1 cellular context compared by ENCODE assay signal in genomic region chr2:43024515-43024962, GRCh38.
TF ChIP-seq lines count a peak whose summit lies in the region.

No MANE protein-coding gene starts in this region.

TF ChIP-seq in HepG2, 621 proteins besides CTCF, POLR2A, EP300 and RAD21 (continued from another document and continues in another):
- TF ChIP-seq TCF7 (IDR thresholded peaks at IDR 0.05; ENCODE audit: low read depth) (no peak), ZNF770 (CRISPR knock-in tag; IDR thresholded peaks at IDR 0.05) (no peak), IRF2 (CRISPR knock-in tag; IDR thresholded peaks at IDR 0.05) (no peak), ATF1 (CRISPR knock-in tag; IDR thresholded peaks at IDR 0.05) (no peak), ZNF550 (CRISPR knock-in tag; IDR thresholded peaks at IDR 0.05; ENCODE audit: borderline replicate concordance) (no peak), ZNF142 (CRISPR knock-in tag; IDR thresholded peaks at IDR 0.05) (no peak), ZUFSP (CRISPR knock-in tag; IDR thresholded peaks at IDR 0.05; ENCODE audit: borderline replicate concordance) (no peak), ZNF580 (CRISPR knock-in tag; IDR thresholded peaks at IDR 0.05; ENCODE audit: borderline replicate concordance, low read depth) (peak; percentile 51; the same call in 1 of the 2 replicates), ZBTB1 (CRISPR knock-in tag; IDR thresholded peaks at IDR 0.05; ENCODE audit: borderline replicate concordance) (no peak; the same call in 1 of the 2 replicates), ZNF557 (CRISPR knock-in tag; IDR thresholded peaks at IDR 0.05) (no peak), MATR3 (CRISPR knock-in tag; IDR thresholded peaks at IDR 0.05) (no peak), NFIB (CRISPR knock-in tag; IDR thresholded peaks at IDR 0.05; ENCODE audit: borderline replicate concordance) (no peak), USF2 (IDR thresholded peaks at IDR 0.05; ENCODE audit: low read depth, low read length) (no peak), USF2 (CRISPR knock-in tag; IDR thresholded peaks at IDR 0.05; ENCODE audit: borderline replicate concordance) (no peak), ZNF275 (CRISPR knock-in tag; IDR thresholded peaks at IDR 0.05; ENCODE audit: borderline replicate concordance) (no peak), ZFP37 (CRISPR knock-in tag; IDR thresholded peaks at IDR 0.05; ENCODE audit: borderline replicate concordance) (no peak), RFX3 (CRISPR knock-in tag; IDR thresholded peaks at IDR 0.05) (no peak), HNRNPLL (IDR thresholded peaks at IDR 0.05; ENCODE audit: low read depth, low read length, poor library complexity, severe bottlenecking) (no peak), ZNF761 (CRISPR knock-in tag; conservative IDR thresholded peaks at IDR 0.05) (0 out of 2 replicates have a peak, but pooled peaks have one; percentile 48)
- TF ChIP-seq, protein P1, sequence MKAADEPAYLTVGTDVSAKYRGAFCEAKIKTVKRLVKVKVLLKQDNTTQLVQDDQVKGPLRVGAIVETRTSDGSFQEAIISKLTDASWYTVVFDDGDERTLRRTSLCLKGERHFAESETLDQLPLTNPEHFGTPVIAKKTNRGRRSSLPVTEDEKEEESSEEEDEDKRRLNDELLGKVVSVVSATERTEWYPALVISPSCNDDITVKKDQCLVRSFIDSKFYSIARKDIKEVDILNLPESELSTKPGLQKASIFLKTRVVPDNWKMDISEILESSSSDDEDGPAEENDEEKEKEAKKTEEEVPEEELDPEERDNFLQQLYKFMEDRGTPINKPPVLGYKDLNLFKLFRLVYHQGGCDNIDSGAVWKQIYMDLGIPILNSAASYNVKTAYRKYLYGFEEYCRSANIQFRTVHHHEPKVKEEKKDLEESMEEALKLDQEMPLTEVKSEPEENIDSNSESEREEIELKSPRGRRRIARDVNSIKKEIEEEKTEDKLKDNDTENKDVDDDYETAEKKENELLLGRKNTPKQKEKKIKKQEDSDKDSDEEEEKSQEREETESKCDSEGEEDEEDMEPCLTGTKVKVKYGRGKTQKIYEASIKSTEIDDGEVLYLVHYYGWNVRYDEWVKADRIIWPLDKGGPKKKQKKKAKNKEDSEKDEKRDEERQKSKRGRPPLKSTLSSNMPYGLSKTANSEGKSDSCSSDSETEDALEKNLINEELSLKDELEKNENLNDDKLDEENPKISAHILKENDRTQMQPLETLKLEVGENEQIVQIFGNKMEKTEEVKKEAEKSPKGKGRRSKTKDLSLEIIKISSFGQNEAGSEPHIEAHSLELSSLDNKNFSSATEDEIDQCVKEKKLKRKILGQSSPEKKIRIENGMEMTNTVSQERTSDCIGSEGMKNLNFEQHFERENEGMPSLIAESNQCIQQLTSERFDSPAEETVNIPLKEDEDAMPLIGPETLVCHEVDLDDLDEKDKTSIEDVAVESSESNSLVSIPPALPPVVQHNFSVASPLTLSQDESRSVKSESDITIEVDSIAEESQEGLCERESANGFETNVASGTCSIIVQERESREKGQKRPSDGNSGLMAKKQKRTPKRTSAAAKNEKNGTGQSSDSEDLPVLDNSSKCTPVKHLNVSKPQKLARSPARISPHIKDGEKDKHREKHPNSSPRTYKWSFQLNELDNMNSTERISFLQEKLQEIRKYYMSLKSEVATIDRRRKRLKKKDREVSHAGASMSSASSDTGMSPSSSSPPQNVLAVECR (CRISPR knock-in tag; IDR thresholded peaks at IDR 0.05; ENCODE audit: borderline replicate concordance), result peak; percentile 32; the same call in 1 of the 2 replicates
- TF ChIP-seq, protein P2, sequence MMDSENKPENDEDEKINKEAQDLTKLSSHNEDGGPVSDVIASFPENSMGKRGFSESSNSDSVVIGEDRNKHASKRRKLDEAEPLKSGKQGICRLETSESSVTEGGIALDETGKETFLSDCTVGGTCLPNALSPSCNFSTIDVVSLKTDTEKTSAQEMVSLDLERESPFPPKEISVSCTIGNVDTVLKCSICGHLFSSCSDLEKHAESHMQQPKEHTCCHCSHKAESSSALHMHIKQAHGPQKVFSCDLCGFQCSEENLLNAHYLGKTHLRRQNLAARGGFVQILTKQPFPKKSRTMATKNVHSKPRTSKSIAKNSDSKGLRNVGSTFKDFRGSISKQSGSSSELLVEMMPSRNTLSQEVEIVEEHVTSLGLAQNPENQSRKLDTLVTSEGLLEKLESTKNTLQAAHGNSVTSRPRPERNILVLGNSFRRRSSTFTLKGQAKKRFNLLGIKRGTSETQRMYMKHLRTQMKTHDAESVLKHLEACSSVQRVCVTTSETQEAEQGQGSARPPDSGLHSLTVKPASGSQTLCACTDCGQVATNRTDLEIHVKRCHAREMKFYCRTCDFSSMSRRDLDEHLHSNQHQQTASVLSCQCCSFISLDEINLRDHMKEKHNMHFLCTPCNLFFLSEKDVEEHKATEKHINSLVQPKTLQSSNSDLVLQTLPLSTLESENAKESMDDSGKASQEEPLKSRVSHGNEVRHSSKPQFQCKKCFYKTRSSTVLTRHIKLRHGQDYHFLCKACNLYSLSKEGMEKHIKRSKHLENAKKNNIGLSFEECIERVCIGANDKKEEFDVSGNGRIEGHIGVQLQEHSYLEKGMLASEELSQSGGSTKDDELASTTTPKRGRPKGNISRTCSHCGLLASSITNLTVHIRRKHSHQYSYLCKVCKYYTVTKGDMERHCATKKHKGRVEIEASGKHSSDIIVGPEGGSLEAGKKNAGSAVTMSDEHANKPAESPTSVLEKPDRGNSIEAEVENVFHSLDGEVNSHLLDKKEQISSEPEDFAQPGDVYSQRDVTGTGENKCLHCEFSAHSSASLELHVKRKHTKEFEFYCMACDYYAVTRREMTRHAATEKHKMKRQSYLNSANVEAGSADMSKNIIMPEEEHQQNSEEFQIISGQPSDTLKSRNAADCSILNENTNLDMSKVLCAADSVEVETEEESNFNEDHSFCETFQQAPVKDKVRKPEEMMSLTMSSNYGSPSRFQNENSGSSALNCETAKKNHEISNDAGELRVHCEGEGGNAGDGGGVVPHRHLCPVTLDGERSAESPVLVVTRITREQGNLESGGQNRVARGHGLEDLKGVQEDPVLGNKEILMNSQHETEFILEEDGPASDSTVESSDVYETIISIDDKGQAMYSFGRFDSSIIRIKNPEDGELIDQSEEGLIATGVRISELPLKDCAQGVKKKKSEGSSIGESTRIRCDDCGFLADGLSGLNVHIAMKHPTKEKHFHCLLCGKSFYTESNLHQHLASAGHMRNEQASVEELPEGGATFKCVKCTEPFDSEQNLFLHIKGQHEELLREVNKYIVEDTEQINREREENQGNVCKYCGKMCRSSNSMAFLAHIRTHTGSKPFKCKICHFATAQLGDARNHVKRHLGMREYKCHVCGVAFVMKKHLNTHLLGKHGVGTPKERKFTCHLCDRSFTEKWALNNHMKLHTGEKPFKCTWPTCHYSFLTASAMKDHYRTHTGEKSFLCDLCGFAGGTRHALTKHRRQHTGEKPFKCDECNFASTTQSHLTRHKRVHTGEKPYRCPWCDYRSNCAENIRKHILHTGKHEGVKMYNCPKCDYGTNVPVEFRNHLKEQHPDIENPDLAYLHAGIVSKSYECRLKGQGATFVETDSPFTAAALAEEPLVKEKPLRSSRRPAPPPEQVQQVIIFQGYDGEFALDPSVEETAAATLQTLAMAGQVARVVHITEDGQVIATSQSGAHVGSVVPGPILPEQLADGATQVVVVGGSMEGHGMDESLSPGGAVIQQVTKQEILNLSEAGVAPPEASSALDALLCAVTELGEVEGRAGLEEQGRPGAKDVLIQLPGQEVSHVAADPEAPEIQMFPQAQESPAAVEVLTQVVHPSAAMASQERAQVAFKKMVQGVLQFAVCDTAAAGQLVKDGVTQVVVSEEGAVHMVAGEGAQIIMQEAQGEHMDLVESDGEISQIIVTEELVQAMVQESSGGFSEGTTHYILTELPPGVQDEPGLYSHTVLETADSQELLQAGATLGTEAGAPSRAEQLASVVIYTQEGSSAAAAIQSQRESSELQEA (CRISPR knock-in tag; IDR thresholded peaks at IDR 0.05; ENCODE audit: not compliant biosample characterization), result no peak
